In the genomic region with DNA sequence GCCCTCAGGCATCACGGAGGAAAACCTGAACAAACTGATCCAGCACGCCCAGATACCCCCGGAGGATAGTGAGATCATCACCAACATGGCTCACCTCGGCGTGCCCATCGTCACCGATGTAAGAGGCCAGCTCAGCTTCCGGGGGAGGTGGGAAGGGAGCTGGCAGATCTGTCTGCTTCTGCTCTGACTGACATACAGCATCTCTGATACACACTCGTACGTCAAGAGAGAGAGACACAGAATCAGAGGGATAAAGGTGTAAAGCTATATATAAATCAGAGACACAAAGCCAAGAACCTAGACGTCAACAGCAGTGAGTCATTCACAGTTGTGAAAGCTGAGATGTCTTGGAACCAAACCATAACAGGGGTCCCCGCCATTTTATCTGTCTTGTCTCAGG, we compare ENCODE assay signal across 19 cellular contexts. TPM values are rescaled to one million over a fixed set of nuclear protein-coding genes. Genes with fewer than 3 reads are reported as not detected.
"Had no signal": no experiment of that assay in that cellular context is flagged by ENCODE, and none has a peak within 500 bp of the region (broad histone marks: within the 10 kb centered on the region; RNA-seq: fewer than 3 reads in every experiment).

No MANE protein-coding gene starts in this region.

- H3K4me3 ChIP-seq: lung, sigmoid colon, stomach had no signal

- DNase-seq: activated B cell treated with CpG ODN at 0.5 μM for 24 hours; activated CD4-positive, alpha-beta T cell treated with anti-CD3 and anti-CD28 coated beads, Interleukin-2, amount 10 ng/mL, durations not matched to agents 24 days and 14 days; activated CD8-positive, alpha-beta memory T cell treated with anti-CD3 and anti-CD28 coated beads, Interleukin-2, amount 50 U/mL, for 4 hours; activated CD8-positive, alpha-beta T cell treated with anti-CD3 and anti-CD28 coated beads, Interleukin-2, amount 10 ng/mL, durations not matched to agents 7 days and 5 days; activated effector memory CD4-positive, alpha-beta T cell treated with anti-CD3 and anti-CD28 coated beads, Interleukin-2, amount 50 U/mL, for 16 hours; activated T-cell treated with anti-CD3 and anti-CD28 coated beads, Interleukin-2, amount 50 U/mL, for 48 hours; amniotic stem cell; effector memory CD8-positive, alpha-beta T cell; left cardiac atrium; midbrain; sigmoid colon; stimulated activated CD4-positive, alpha-beta T cell treated with anti-CD3 and anti-CD28 coated beads, Interleukin-1b, Interleukin-23, amount 100 ng/mL, for 48 hours; stomach; T-helper 17 cell had no signal

- H3K27ac ChIP-seq: epithelial cell of prostate, sigmoid colon, stomach had no signal

RNA-seq across cellular contexts. Expression of gene CFAP157, which starts 30.2 kb away (rescaled TPM):
- total RNA-seq: activated B cell treated with CpG ODN at 0.5 μM for 24 hours; activated CD4-positive, alpha-beta T cell treated with anti-CD3 and anti-CD28 coated beads, Interleukin-2, amount 10 ng/mL, durations not matched to agents 24 days and 14 days; left cardiac atrium; sigmoid colon; urinary bladder had no signal

RNA-seq across cellular contexts. Expression of gene TTC16, which starts 39.2 kb away (rescaled TPM):
- total RNA-seq: activated B cell treated with CpG ODN at 0.5 μM for 24 hours; activated CD4-positive, alpha-beta T cell treated with anti-CD3 and anti-CD28 coated beads, Interleukin-2, amount 10 ng/mL, durations not matched to agents 24 days and 14 days; myocyte; osteocyte; sigmoid colon; stomach; urinary bladder had no signal
